ENCODE assay signal across 8 cellular contexts in the genomic region with DNA sequence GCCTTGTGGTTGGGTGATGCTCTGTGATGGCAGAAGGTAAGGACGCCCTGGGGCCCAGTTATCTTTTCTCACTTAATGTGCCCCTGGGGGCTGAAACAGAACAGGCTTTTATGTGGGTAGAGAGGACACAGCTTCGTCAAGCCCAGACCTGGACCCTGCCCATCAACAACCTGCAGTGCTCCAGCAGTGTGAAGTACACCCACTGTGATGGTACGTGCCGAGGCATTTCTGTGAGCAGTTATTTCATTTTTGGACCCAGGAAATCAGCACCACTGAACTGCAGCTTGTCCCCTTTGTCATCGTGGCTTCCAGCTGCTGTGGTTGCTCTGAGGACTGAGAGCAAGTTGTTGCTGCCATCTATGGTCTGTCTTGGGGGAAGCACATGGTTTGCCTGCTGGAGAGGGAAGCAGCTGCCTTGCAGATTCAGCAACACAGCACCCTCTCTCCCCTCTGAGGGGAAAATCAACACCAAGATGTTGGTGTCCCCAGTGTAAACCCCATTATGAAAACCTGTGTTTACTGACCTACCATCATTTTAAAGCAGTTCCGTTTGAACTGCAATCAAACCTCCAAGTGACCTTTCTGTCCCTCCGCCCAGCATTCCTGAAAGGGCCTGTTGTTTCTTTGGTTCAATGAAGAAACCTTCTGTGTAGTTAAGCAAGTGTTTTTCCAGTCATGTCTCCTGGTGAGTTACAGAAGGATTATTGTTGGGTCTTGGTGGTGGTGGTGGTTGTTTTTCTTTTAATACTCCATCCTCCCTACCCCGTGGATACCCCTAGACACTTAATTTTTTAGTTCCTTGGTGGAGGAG.
DNase-seq lines count a peak whose midpoint lies in the region; ATAC-seq and TF ChIP-seq lines count a peak whose summit lies in the region.

No MANE protein-coding gene starts in this region.

- H3K36me3 Mint-ChIP-seq in activated T-cell treated with anti-CD3 and anti-CD28 coated beads, Interleukin-2, amount 50 U/mL, for 4 hours (ENCODE audit: insufficient read depth) = peaks cover 13% of the 10 kb centered on the region
- H3K36me3 Mint-ChIP-seq in neural crest cell (ENCODE audit: low read depth) = no peaks in the 10 kb centered on the region

- TF ChIP-seq CTCF in fibroblast of mammary gland (conservative IDR thresholded peaks at IDR 0.05; ENCODE audit: control insufficient read depth, insufficient read depth, low read depth, low read length) = peak; percentile 84
- TF ChIP-seq CTCF in neural crest cell (conservative IDR thresholded peaks at IDR 0.05) = peak; percentile 66

- no peaks in the 10 kb centered on the region for H3K27me3 Mint-ChIP-seq in activated T-cell treated with anti-CD3 and anti-CD28 coated beads, Interleukin-2, amount 50 U/mL, for 4 hours (ENCODE audit: low read depth)
- peaks cover 60% of the 10 kb centered on the region for H3K27me3 Mint-ChIP-seq in neural crest cell (ENCODE audit: low read depth)

- ATAC-seq in GM21717 (IDR thresholded peaks at IDR 0.05; ENCODE audit: unreplicated experiment) = peak; percentile 98
- peak; percentile 90 to 91 for ATAC-seq in activated T-cell treated with anti-CD3 and anti-CD28 coated beads, Interleukin-2, amount 50 U/mL, for 4 hours

- peak; percentile 83 for DNase-seq in DMS79 treated with DMSO at 0.1 percent for 48 hours (lab: John Stamatoyannopoulos, UW)
- peak; percentile 33 for DNase-seq in KG1 (lab: John Stamatoyannopoulos, UW)
- peak; percentile 75 for DNase-seq in OCI-M1 (lab: John Stamatoyannopoulos, UW)
- DNase-seq in activated T-cell treated with anti-CD3 and anti-CD28 coated beads, Interleukin-2, amount 50 U/mL, for 4 hours = peak; percentile 54
- peak; percentile 87 for DNase-seq in fibroblast of mammary gland (ENCODE audit: low read depth)
- DNase-seq in neural crest cell (ENCODE audit: low read depth, low spot score) = peak; percentile 55
- DNase-seq in superior temporal gyrus (ENCODE audit: extremely low spot score) = peak; percentile 97

- H3K4me3 ChIP-seq in fibroblast of mammary gland (ENCODE audit: control insufficient read depth, low read depth, low read length) = no peak overlapping the region

- H3K4me1 Mint-ChIP-seq in activated T-cell treated with anti-CD3 and anti-CD28 coated beads, Interleukin-2, amount 50 U/mL, for 4 hours (ENCODE audit: low read depth) = peaks cover 49% of the 10 kb centered on the region
- peaks cover 22% of the 10 kb centered on the region for H3K4me1 Mint-ChIP-seq in neural crest cell

- no peaks in the 10 kb centered on the region for H3K9me3 Mint-ChIP-seq in activated T-cell treated with anti-CD3 and anti-CD28 coated beads, Interleukin-2, amount 50 U/mL, for 4 hours
- no peaks in the 10 kb centered on the region for H3K9me3 Mint-ChIP-seq in neural crest cell

- peak overlapping the region; percentile 85 for H3K27ac Mint-ChIP-seq in neural crest cell (ENCODE audit: unreplicated experiment)

- H3K4me3 Mint-ChIP-seq in activated T-cell treated with anti-CD3 and anti-CD28 coated beads, Interleukin-2, amount 50 U/mL, for 4 hours = no peak overlapping the region
- no peak overlapping the region for H3K4me3 Mint-ChIP-seq in neural crest cell

Comparison
In these comparisons a context has a peak if more than half of its experiments do, and no peak if none do; other contexts are left out.
1. DNase-seq: peak in every context shown above with its lines; median percentile 97 in superior temporal gyrus; 87 in fibroblast of mammary gland; 83 in DMS79 treated with DMSO at 0.1 percent for 48 hours; 75 in OCI-M1; 55 in neural crest cell; 54 in activated T-cell treated with anti-CD3 and anti-CD28 coated beads, Interleukin-2, amount 50 U/mL, for 4 hours; 33 in KG1.